19 cellular contexts compared by ENCODE assay signal in genomic region chr20:58642465-58642864, GRCh38. TPM values are rescaled to one million over a fixed set of nuclear protein-coding genes. Genes with fewer than 3 reads are reported as not detected.
DNase-seq lines count a peak whose midpoint lies in the region; ATAC-seq and TF ChIP-seq lines count a peak whose summit lies in the region.
"Had no signal": no experiment of that assay in that cellular context is flagged by ENCODE, and none has a peak within 500 bp of the region (broad histone marks: within the 10 kb centered on the region; RNA-seq: fewer than 3 reads in every experiment).

No MANE protein-coding gene starts in this region.

- no peak overlapping the region for H3K4me3 Mint-ChIP-seq in type B pancreatic cell
- H3K4me3 Mint-ChIP-seq in activated CD4-positive, alpha-beta T cell treated with anti-CD3 and anti-CD28 coated beads, Interleukin-2, amount 10 ng/mL, durations not matched to agents 24 days and 14 days, result no peak overlapping the region
- no peak overlapping the region for H3K4me3 Mint-ChIP-seq in natural killer cell treated with Interleukin-12 subunit alpha and Interleukin-12 subunit beta and Interleukin-15 and Interleukin-18, amount 100 ng/mL, for 72 hours
- H3K4me3 Mint-ChIP-seq: CD4-positive, alpha-beta T cell; GM23338; HFFc6 had no signal

- H3K27me3 Mint-ChIP-seq in type B pancreatic cell, result peaks cover 31% of the 10 kb centered on the region
- peaks cover 24% of the 10 kb centered on the region for H3K27me3 Mint-ChIP-seq in activated CD4-positive, alpha-beta T cell treated with anti-CD3 and anti-CD28 coated beads, Interleukin-2, amount 10 ng/mL, durations not matched to agents 24 days and 14 days
- peaks cover 28 to 33% of the 10 kb centered on the region in 2 donors for H3K27me3 Mint-ChIP-seq in natural killer cell treated with Interleukin-12 subunit alpha and Interleukin-12 subunit beta and Interleukin-15 and Interleukin-18, amount 100 ng/mL, for 72 hours

- no peaks in the 10 kb centered on the region for H3K27me3 ChIP-seq in A673 (replicated peaks; ENCODE audit: insufficient read depth, low read depth, low read length, poor library complexity)

- CTCF ChIA-PET in A673 (lab: Charles Lee), result no interaction called here

- no peak overlapping the region for H3K27ac Mint-ChIP-seq in type B pancreatic cell
- H3K27ac Mint-ChIP-seq in activated CD4-positive, alpha-beta T cell treated with anti-CD3 and anti-CD28 coated beads, Interleukin-2, amount 10 ng/mL, durations not matched to agents 24 days and 14 days, result no peak overlapping the region
- no peak overlapping the region for H3K27ac Mint-ChIP-seq in natural killer cell treated with Interleukin-12 subunit alpha and Interleukin-12 subunit beta and Interleukin-15 and Interleukin-18, amount 100 ng/mL, for 72 hours
- H3K27ac Mint-ChIP-seq: CD4-positive, alpha-beta T cell; GM23338; HFFc6; IgD-negative memory B cell had no signal

- no peak overlapping the region for H3K27ac ChIP-seq in coronary artery
- no peak overlapping the region for H3K27ac ChIP-seq in A673 (ENCODE audit: low read depth, low read length, poor library complexity, severe bottlenecking)
- H3K27ac ChIP-seq: C4-2B had no signal

- H3K4me3 ChIP-seq in coronary artery, result no peak overlapping the region
- H3K4me3 ChIP-seq in A673 (ENCODE audit: low read depth, low read length, poor library complexity, severe bottlenecking), result no peak overlapping the region
- H3K4me3 ChIP-seq: GM23338 had no signal

- no peak for ATAC-seq in natural killer cell treated with Interleukin-12 subunit alpha and Interleukin-12 subunit beta and Interleukin-15 and Interleukin-18, amount 100 ng/mL, for 72 hours
- ATAC-seq: GM23338, HCT116, HepG2 had no signal

- intact Hi-C loops in activated CD4-positive, alpha-beta T cell treated with anti-CD3 and anti-CD28 coated beads, Interleukin-2, amount 10 ng/mL, durations not matched to agents 24 days and 14 days (cut with micrococcal nuclease), result no loop called here
- intact Hi-C loops in A673 (cut with micrococcal nuclease; ENCODE audit: unreplicated experiment), result no loop called here

- H3K36me3 Mint-ChIP-seq in type B pancreatic cell, result no peaks in the 10 kb centered on the region
- no peaks in the 10 kb centered on the region for H3K36me3 Mint-ChIP-seq in activated CD4-positive, alpha-beta T cell treated with anti-CD3 and anti-CD28 coated beads, Interleukin-2, amount 10 ng/mL, durations not matched to agents 24 days and 14 days (ENCODE audit: low read depth)
- H3K36me3 Mint-ChIP-seq in natural killer cell treated with Interleukin-12 subunit alpha and Interleukin-12 subunit beta and Interleukin-15 and Interleukin-18, amount 100 ng/mL, for 72 hours, result no peaks in the 10 kb centered on the region

- H3K36me3 ChIP-seq in A673 (ENCODE audit: insufficient read depth, low read length, poor library complexity, severe bottlenecking), result no peaks in the 10 kb centered on the region

- BruUV-seq in A673 (replicated peaks; lab: Mats Ljungman, UMichigan), result no TSS peak

- H3K4me1 Mint-ChIP-seq in type B pancreatic cell (ENCODE audit: unreplicated experiment), result peaks cover 6% of the 10 kb centered on the region
- peaks cover 2% of the 10 kb centered on the region for H3K4me1 Mint-ChIP-seq in activated CD4-positive, alpha-beta T cell treated with anti-CD3 and anti-CD28 coated beads, Interleukin-2, amount 10 ng/mL, durations not matched to agents 24 days and 14 days
- peaks cover 0 to 5% of the 10 kb centered on the region in 2 donors for H3K4me1 Mint-ChIP-seq in natural killer cell treated with Interleukin-12 subunit alpha and Interleukin-12 subunit beta and Interleukin-15 and Interleukin-18, amount 100 ng/mL, for 72 hours (ENCODE audit: low read depth in 2 of 2)
- H3K4me1 Mint-ChIP-seq: GM23338 had no signal

- no peaks in the 10 kb centered on the region for H3K4me1 ChIP-seq in A673 (ENCODE audit: insufficient read depth, low read length, poor library complexity, severe bottlenecking)

- TF ChIP-seq CTCF in coronary artery (IDR thresholded peaks at IDR 0.05) (no peak), type B pancreatic cell (conservative IDR thresholded peaks at IDR 0.05) (no peak), A673 (conservative IDR thresholded peaks at IDR 0.05; ENCODE audit: low read depth, low read length) (no peak)

- POLR2A ChIA-PET in A673 (lab: Charles Lee; ENCODE audit: low non-redundant PET), result interaction anchor here (0.5 kb wide), 1 partner anchor 252 kb away, joined by 3 read pairs; no protein-coding TSS in a partner anchor

- peak; percentile 25 for DNase-seq in activated effector memory CD4-positive, alpha-beta T cell treated with anti-CD3 and anti-CD28 coated beads, Interleukin-2, amount 50 U/mL, for 16 hours
- no peak for DNase-seq in activated effector memory CD4-positive, alpha-beta T cell treated with Interleukin-2 at 50 U/mL for 16 hours
- DNase-seq in coronary artery (ENCODE audit: low spot score) (peak; percentile 28), mesenteric fat pad (ENCODE audit: low spot score) (peak; percentile 45), type B pancreatic cell (ENCODE audit: extremely low spot score, unreplicated experiment) (peak; percentile 32), A673 (ENCODE audit: low spot score) (no peak)
- no peak for DNase-seq in activated CD4-positive, alpha-beta T cell treated with anti-CD3 and anti-CD28 coated beads, Interleukin-2, amount 10 ng/mL, durations not matched to agents 24 days and 14 days
- no peak for DNase-seq in natural killer cell treated with Interleukin-12 subunit alpha and Interleukin-12 subunit beta and Interleukin-15 and Interleukin-18, amount 100 ng/mL, for 72 hours (ENCODE audit: low spot score)
- DNase-seq: AML-193; CD4-positive, alpha-beta T cell; DMS153; DMS79; GDM1; HFFc6 had no signal

- H3K9me3 Mint-ChIP-seq in type B pancreatic cell, result no peaks in the 10 kb centered on the region
- no peaks in the 10 kb centered on the region for H3K9me3 Mint-ChIP-seq in activated CD4-positive, alpha-beta T cell treated with anti-CD3 and anti-CD28 coated beads, Interleukin-2, amount 10 ng/mL, durations not matched to agents 24 days and 14 days
- no peaks in the 10 kb centered on the region for H3K9me3 Mint-ChIP-seq in natural killer cell treated with Interleukin-12 subunit alpha and Interleukin-12 subunit beta and Interleukin-15 and Interleukin-18, amount 100 ng/mL, for 72 hours
- H3K9me3 Mint-ChIP-seq: CD4-positive, alpha-beta T cell; HFFc6; IgD-negative memory B cell had no signal

- H3K9me3 ChIP-seq in A673 (ENCODE audit: low read depth, low read length, poor library complexity, severe bottlenecking), result no peaks in the 10 kb centered on the region

RNA-seq across cellular contexts. Expression of gene STX16, which starts 8.6 kb away (rescaled TPM):
- total RNA-seq in mesenteric fat pad, result 44.9 TPM
- total RNA-seq in type B pancreatic cell (ENCODE audit: low replicate concordance), result 60.4 and 62.8 TPM in 2 replicates
- total RNA-seq in activated CD4-positive, alpha-beta T cell treated with anti-CD3 and anti-CD28 coated beads, Interleukin-2, amount 10 ng/mL, durations not matched to agents 24 days and 14 days, result 106 and 110 TPM in 2 replicates
- 44.5 and 53.4 TPM in 2 replicates for total RNA-seq in A673 (2021)
- 10 to 100 TPM; 92.4 to 92.8 TPM for total RNA-seq in natural killer cell treated with Interleukin-12 subunit alpha and Interleukin-12 subunit beta and Interleukin-15 and Interleukin-18, amount 100 ng/mL, for 72 hours

RNA-seq across cellular contexts. Expression of gene NPEPL1, which starts 50.1 kb away (rescaled TPM):
- total RNA-seq in mesenteric fat pad (42.3 TPM), type B pancreatic cell (ENCODE audit: low replicate concordance) (21.1 and 25.0 TPM in 2 replicates), A673 (2021) (15.8 and 19.9 TPM in 2 replicates)
- total RNA-seq in activated CD4-positive, alpha-beta T cell treated with anti-CD3 and anti-CD28 coated beads, Interleukin-2, amount 10 ng/mL, durations not matched to agents 24 days and 14 days, result 22.3 and 23.1 TPM in 2 replicates
- 10 to 100 TPM; 23.6 to 30.4 TPM for total RNA-seq in natural killer cell treated with Interleukin-12 subunit alpha and Interleukin-12 subunit beta and Interleukin-15 and Interleukin-18, amount 100 ng/mL, for 72 hours

Comparison
In these comparisons a context has a peak if more than half of its experiments do, and no peak if none do; other contexts are left out.
1. DNase-seq: peak in activated effector memory CD4-positive, alpha-beta T cell treated with anti-CD3 and anti-CD28 coated beads, Interleukin-2, amount 50 U/mL, for 16 hours (single experiment), coronary artery (single experiment), mesenteric fat pad (single experiment) and type B pancreatic cell (single experiment); none in activated effector memory CD4-positive, alpha-beta T cell treated with Interleukin-2 at 50 U/mL for 16 hours (single experiment), activated CD4-positive, alpha-beta T cell treated with anti-CD3 and anti-CD28 coated beads, Interleukin-2, amount 10 ng/mL, durations not matched to agents 24 days and 14 days (single experiment), A673 (single experiment) and natural killer cell treated with Interleukin-12 subunit alpha and Interleukin-12 subunit beta and Interleukin-15 and Interleukin-18, amount 100 ng/mL, for 72 hours (single experiment).